1 cellular context compared by ENCODE assay signal in genomic region chr3:126751611-126752302, GRCh38.
TF ChIP-seq lines count a peak whose summit lies in the region.

No MANE protein-coding gene starts in this region.

TF ChIP-seq in IMR-90, 13 proteins besides CTCF, POLR2A, EP300 and RAD21 (continued from another document):
- no peak for TF ChIP-seq FOS (IDR thresholded peaks at IDR 0.05; ENCODE audit: low read depth, low read length)
- TF ChIP-seq MXI1 (IDR thresholded peaks at IDR 0.05; ENCODE audit: borderline replicate concordance, low read depth, low read length): no peak
